Comparison of ENCODE assay signal across 16 cellular contexts in genomic region chr13:88068975-88069374, GRCh38.
A peak's percentile ranks its signal among the peaks of the same experiment; 100 is the strongest.
DNase-seq lines count a peak whose midpoint lies in the region; ATAC-seq, FAIRE-seq and TF ChIP-seq lines count a peak whose summit lies in the region.
"Had no signal": no experiment of that assay in that cellular context is flagged by ENCODE, and none has a peak within 500 bp of the region (broad histone marks: within the 10 kb centered on the region; RNA-seq: fewer than 3 reads in every experiment).

No MANE protein-coding gene starts in this region.

- H3K23ac ChIP-seq in H1 (ENCODE audit: insufficient read length), result no peak overlapping the region

- TF ChIP-seq POLR2A in NB4 (IDR thresholded peaks at IDR 0.05; ENCODE audit: extremely low read depth, insufficient read length) (no peak), H1 (IDR thresholded peaks at IDR 0.05; ENCODE audit: control extremely low read depth in 1 of 2, low read depth in 2 of 2, low read length in 2 of 2) (no peak), testis (IDR thresholded peaks at IDR 0.05) (no peak)

- H3K56ac ChIP-seq in H1 (replicated peaks; ENCODE audit: insufficient read length, low read depth, low read length), result no peak overlapping the region

- no peak overlapping the region for H3K9ac ChIP-seq in H1 (replicated peaks in 1 of 4; ENCODE audit: extremely low read depth in 1 of 4, low read depth in 3 of 4, low read length in 3 of 4)

- no peak overlapping the region for H2BK120ac ChIP-seq in H1 (replicated peaks; ENCODE audit: low read depth, low read length)

- H3K27me3 ChIP-seq in right cardiac atrium (ENCODE audit: control insufficient read depth, insufficient read depth) (no peaks in the 10 kb centered on the region), H1 (replicated peaks in 1 of 4; ENCODE audit: control insufficient read depth in 3 of 4, extremely low read depth in 1 of 4, insufficient read depth in 3 of 4, low read length in 3 of 4) (no peaks in the 10 kb centered on the region), testis (no peaks in the 10 kb centered on the region), left ventricle myocardium inferior (ENCODE audit: low read depth) (no peaks in the 10 kb centered on the region)
- H3K27me3 ChIP-seq: SJSA1 had no signal

- H2AK5ac ChIP-seq in H1 (ENCODE audit: low read depth, low read length), result no peak overlapping the region

- no peak for ATAC-seq in right cardiac atrium
- no peak for ATAC-seq in Right ventricle myocardium inferior
- ATAC-seq: activated CD4-positive, CD25-positive, alpha-beta regulatory T cell treated with anti-CD3 and anti-CD28 coated beads, Interleukin-2, amount 50 U/mL, for 24 hours; K562; psoas muscle had no signal

- H3K36me3 ChIP-seq in H1 (ENCODE audit: control insufficient read depth in 2 of 4, insufficient read depth in 4 of 4, low read length in 3 of 4), result no peaks in the 10 kb centered on the region
- no peaks in the 10 kb centered on the region for H3K36me3 ChIP-seq in testis (ENCODE audit: low read depth, missing control alignments)
- no peaks in the 10 kb centered on the region for H3K36me3 ChIP-seq in left ventricle myocardium inferior
- H3K36me3 ChIP-seq: SJSA1 had no signal

- POLR2A ChIA-PET in H1 (lab: Charles Lee; ENCODE audit: partially characterized antibody), result no interaction called here

- H3K9me3 ChIP-seq in right cardiac atrium (ENCODE audit: control insufficient read depth, low read length) (no peaks in the 10 kb centered on the region), H1 (ENCODE audit: insufficient read depth in 2 of 2, low read depth in 1 of 2, low read length in 1 of 2) (no peaks in the 10 kb centered on the region), testis (no peaks in the 10 kb centered on the region), left ventricle myocardium inferior (replicated peaks) (peaks cover 3% of the 10 kb centered on the region)
- H3K9me3 ChIP-seq: psoas muscle had no signal

- no peaks in the 10 kb centered on the region for H4K20me1 ChIP-seq in H1 (replicated peaks in 1 of 2; ENCODE audit: control insufficient read depth in 1 of 2, insufficient read depth in 2 of 2, low read length in 2 of 2)

- H2BK15ac ChIP-seq in H1 (ENCODE audit: low read length), result no peak overlapping the region

- peak; percentile 45 for TF ChIP-seq CTCF in NB4 (IDR thresholded peaks at IDR 0.05; ENCODE audit: low read depth, low read length)
- peak; percentile 56 to 70 (median 61) for TF ChIP-seq CTCF in H1 (IDR thresholded peaks at IDR 0.05; ENCODE audit: control extremely low read depth in 1 of 3, insufficient read depth in 1 of 3, low read depth in 1 of 3, low read length in 3 of 3)
- TF ChIP-seq CTCF in testis (IDR thresholded peaks at IDR 0.05), result no peak
- no peak for TF ChIP-seq CTCF in left ventricle myocardium inferior (IDR thresholded peaks at IDR 0.05; ENCODE audit: borderline replicate concordance)

- no peak overlapping the region for H2BK20ac ChIP-seq in H1 (ENCODE audit: low read length)

- no peak overlapping the region for H4K5ac ChIP-seq in H1 (ENCODE audit: insufficient read length, low read depth, low read length)

- H2BK5ac ChIP-seq in H1 (ENCODE audit: low read depth, low read length), result no peak overlapping the region

- H3K4me1 ChIP-seq in right cardiac atrium (ENCODE audit: control insufficient read depth, insufficient read depth, low read length), result no peaks in the 10 kb centered on the region
- no peaks in the 10 kb centered on the region for H3K4me1 ChIP-seq in H1 (replicated peaks in 1 of 4; ENCODE audit: control insufficient read depth in 3 of 4, insufficient read depth in 4 of 4, low read length in 3 of 4)
- H3K4me1 ChIP-seq in testis, result no peaks in the 10 kb centered on the region
- no peaks in the 10 kb centered on the region for H3K4me1 ChIP-seq in left ventricle myocardium inferior
- H3K4me1 ChIP-seq: psoas muscle, SJSA1 had no signal

- H3K27ac ChIP-seq in right cardiac atrium (ENCODE audit: low read length) (no peak overlapping the region), H1 (ENCODE audit: low read depth, low read length) (no peak overlapping the region), testis (no peak overlapping the region), caudate nucleus (ENCODE audit: low read depth, low read length) (no peak overlapping the region), left ventricle myocardium inferior (replicated peaks) (no peak overlapping the region)
- H3K27ac ChIP-seq: psoas muscle, SJSA1 had no signal

- no peak overlapping the region for H4K8ac ChIP-seq in H1 (ENCODE audit: extremely low read depth, insufficient read depth, low read length)

- no peaks in the 10 kb centered on the region for H3K79me1 ChIP-seq in H1 (ENCODE audit: low read depth, low read length)

- CTCF ChIA-PET in H1 (lab: Charles Lee; ENCODE audit: partially characterized antibody), result interaction anchor here (0.7 to 3.0 kb wide), 23 partner anchors 10 to 1627 kb away, joined by 3 to 10 read pairs (median 3); no protein-coding TSS in a partner anchor

- TF ChIP-seq RAD21 in H1 (IDR thresholded peaks at IDR 0.05 in 1 of 2, conservative IDR thresholded peaks at IDR 0.05 in 1 of 2; ENCODE audit: low read depth in 2 of 2, low read length in 2 of 2), result peak; percentile 75

- no peak overlapping the region for H3K4me3 ChIP-seq in right cardiac atrium (ENCODE audit: low read length)
- no peak overlapping the region for H3K4me3 ChIP-seq in NB4 (ENCODE audit: low read depth, low read length)
- H3K4me3 ChIP-seq in H1 (ENCODE audit: extremely low read depth in 1 of 4, insufficient read depth in 2 of 4, low read depth in 3 of 4, low read length in 4 of 4), result no peak overlapping the region
- no peak overlapping the region for H3K4me3 ChIP-seq in testis
- no peak overlapping the region for H3K4me3 ChIP-seq in left ventricle myocardium inferior
- H3K4me3 ChIP-seq: K562, psoas muscle, SJSA1 had no signal

- H3K14ac ChIP-seq in H1 (ENCODE audit: insufficient read length), result no peak overlapping the region

- intact Hi-C loops in right cardiac atrium (cut with DNase I) (no loop called here), Right ventricle myocardium inferior (cut with DNase I) (no loop called here), testis (cut with DNase I; ENCODE audit: low total_unique reads) (no loop called here), left ventricle myocardium inferior (cut with micrococcal nuclease) (no loop called here)

- no peak overlapping the region for H2AFZ ChIP-seq in H1 (ENCODE audit: low read length)

- DNase-seq in right cardiac atrium (peak in 2 of 3 donors; percentile 8 to 19), Right ventricle myocardium inferior (ENCODE audit: missing footprints) (no peak), NB4 (ENCODE audit: low read depth) (peak; percentile 40), H1 (ENCODE audit: low read depth in 1 of 2, low spot score in 2 of 2) (peak; percentile 41 to 72), testis (peak; percentile 46), caudate nucleus (lab: John Stamatoyannopoulos, UW) (no peak), left ventricle myocardium inferior (no peak)
- DNase-seq in activated CD4-positive, CD25-positive, alpha-beta regulatory T cell treated with anti-CD3 and anti-CD28 coated beads, Interleukin-2, amount 50 U/mL, for 72 hours, result no peak
- DNase-seq: activated T-cell treated with anti-CD3 and anti-CD28 coated beads, Interleukin-2, amount 50 U/mL, for 48 hours; cortex of kidney; NCI-H446; psoas muscle had no signal

- no peaks in the 10 kb centered on the region for H3K79me2 ChIP-seq in H1 (ENCODE audit: control insufficient read depth in 1 of 2, insufficient read depth in 2 of 2, low read length in 2 of 2)

- no peak overlapping the region for H3K18ac ChIP-seq in H1 (ENCODE audit: extremely low read depth, low read length)

- TF ChIP-seq EP300 in H1 (IDR thresholded peaks at IDR 0.05; ENCODE audit: borderline replicate concordance in 1 of 2, low read depth in 2 of 2, low read length in 2 of 2), result no peak

- WGBS in right cardiac atrium, result 88% methylated on average over 11 of the region's 11 CpGs
- 86% methylated on average over 11 of the region's 11 CpGs; no CpG with 5 or more reads in 1 of the 2 experiments for WGBS in H1 (ENCODE audit: extremely low coverage in 1 of 2, insufficient coverage in 1 of 2, insufficient read length in 1 of 2, insufficient replicate concordance in 2 of 2, low coverage in 1 of 2, low lambda C conversion rate in 2 of 2, missing lambda C conversion rate in 1 of 2), 2 experiments
- WGBS in testis, 2 donors, result 66 to 76% methylated on average over 11 of the region's 11 CpGs

- FAIRE-seq in H1 (lab: Jason Lieb, UNC), result peak; percentile 32
- FAIRE-seq: islet of Langerhans, K562 had no signal

- H4K91ac ChIP-seq in H1 (replicated peaks; ENCODE audit: insufficient read length, low read length), result no peak overlapping the region

- H3K4me2 ChIP-seq in H1 (ENCODE audit: insufficient read depth in 1 of 2, low read depth in 2 of 2, low read length in 2 of 2), result no peak overlapping the region

- H2BK12ac ChIP-seq in H1 (ENCODE audit: low read depth, low read length), result no peak overlapping the region

- H3K4ac ChIP-seq in H1 (replicated peaks; ENCODE audit: insufficient read length, low read depth, low read length), result no peak overlapping the region

- H3K23me2 ChIP-seq in H1 (ENCODE audit: low read depth, low read length), result no peaks in the 10 kb centered on the region

TF ChIP-seq in H1, 55 proteins besides CTCF, POLR2A, EP300 and RAD21:
- no peak for TF ChIP-seq USF2 (IDR thresholded peaks at IDR 0.05; ENCODE audit: low read length)
- no peak for TF ChIP-seq RNF2 (IDR thresholded peaks at IDR 0.05; ENCODE audit: borderline replicate concordance, low read depth, low read length, missing control alignments, poor library complexity, severe bottlenecking)
- TF ChIP-seq BCL11A (IDR thresholded peaks at IDR 0.05; ENCODE audit: low read depth in 2 of 2, low read length in 2 of 2), result no peak
- TF ChIP-seq NRF1 (IDR thresholded peaks at IDR 0.05; ENCODE audit: low read depth, low read length), result no peak
- no peak for TF ChIP-seq EZH2 (IDR thresholded peaks at IDR 0.05; ENCODE audit: low read depth, low read length, severe bottlenecking)
- no peak for TF ChIP-seq POU5F1 (IDR thresholded peaks at IDR 0.05; ENCODE audit: low read depth, low read length)

Comparison
In these comparisons a context has a peak if more than half of its experiments do, and no peak if none do; other contexts are left out.
1. DNase-seq: peak in right cardiac atrium (2 of 3), NB4 (single experiment), H1 (2 of 2) and testis (single experiment); none in Right ventricle myocardium inferior (single experiment), caudate nucleus (0 of 61), activated CD4-positive, CD25-positive, alpha-beta regulatory T cell treated with anti-CD3 and anti-CD28 coated beads, Interleukin-2, amount 50 U/mL, for 72 hours (single experiment) and left ventricle myocardium inferior (single experiment).
2. CTCF ChIP-seq: peak in NB4 (single experiment) and H1 (3 of 3); none in testis (0 of 3) and left ventricle myocardium inferior (single experiment).